Comparison of ENCODE assay signal across 8 cellular contexts in the genomic region with DNA sequence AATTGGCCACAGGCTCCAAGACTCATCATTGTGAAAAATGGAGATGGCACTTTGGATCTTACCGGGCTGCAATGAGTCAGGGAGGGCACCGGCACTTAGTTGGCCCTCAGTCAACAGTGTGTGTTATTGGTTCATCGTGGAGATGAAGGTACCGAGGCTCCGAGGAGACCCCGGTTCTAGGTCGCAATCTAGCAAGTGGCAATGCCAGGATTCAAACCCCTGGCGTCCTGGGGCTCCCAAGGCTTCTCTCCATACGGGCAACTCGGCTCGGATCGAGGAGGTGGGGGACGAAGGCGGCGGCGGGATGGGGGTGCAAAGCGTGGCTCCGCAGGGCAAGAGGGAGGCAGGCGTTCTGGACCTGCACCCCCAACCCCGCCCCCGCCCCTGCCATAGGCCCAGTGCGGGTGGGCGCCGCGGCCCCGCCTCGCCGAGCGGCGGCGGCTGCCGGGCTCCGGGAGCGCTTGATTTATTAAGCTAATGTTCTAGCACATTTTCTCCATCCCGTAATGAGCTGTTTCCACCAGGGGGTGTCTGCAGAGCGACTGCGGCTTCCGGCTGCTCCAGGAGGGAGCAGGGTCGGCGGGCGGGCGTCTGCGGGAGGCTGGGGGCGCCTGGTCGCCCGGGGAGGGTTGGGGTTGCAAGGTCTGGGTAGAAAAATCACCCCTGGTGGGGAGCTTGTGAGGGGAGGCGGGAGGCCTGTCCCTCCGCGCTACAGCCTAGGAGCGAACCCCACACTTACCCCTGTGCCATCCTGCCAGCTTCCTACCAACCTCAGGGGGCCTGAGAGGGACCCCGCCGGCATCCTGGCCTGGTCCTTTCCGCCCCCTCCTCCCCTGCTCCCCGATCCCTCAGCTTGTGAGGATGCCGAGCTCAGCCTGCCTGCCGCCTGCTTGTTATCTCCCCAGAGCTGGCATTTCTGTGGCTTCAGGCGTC. TPM values are rescaled to one million over a fixed set of nuclear protein-coding genes. Genes with fewer than 3 reads are reported as not detected.
DNase-seq lines count a peak whose midpoint lies in the region; TF ChIP-seq lines count a peak whose summit lies in the region.

No MANE protein-coding gene starts in this region.

- H3K36me3 Mint-ChIP-seq in chondrocyte (ENCODE audit: low read depth): peaks cover 2% of the 10 kb centered on the region

- H3K4me1 ChIP-seq in A673 (ENCODE audit: insufficient read depth, low read length, poor library complexity, severe bottlenecking): peaks cover 17% of the 10 kb centered on the region
- H3K4me1 ChIP-seq in Peyer's patch: peaks cover 0 to 14% (median 0%) of the 10 kb centered on the region in 4 donors
- H3K4me1 ChIP-seq in suprapubic skin: peaks cover 13% of the 10 kb centered on the region

- H3K4me1 Mint-ChIP-seq in chondrocyte (ENCODE audit: low read depth): peaks cover 12% of the 10 kb centered on the region

- no peak overlapping the region for H3K27ac Mint-ChIP-seq in chondrocyte (ENCODE audit: unreplicated experiment)

- CTCF ChIA-PET in A673 (lab: Charles Lee): interaction anchor here (0.6 to 2.4 kb wide), 5 partner anchors 9 to 1213 kb away, joined by 3 to 24 read pairs (median 6); no protein-coding TSS in a partner anchor

- peak; percentile 59 for TF ChIP-seq CTCF in A673 (conservative IDR thresholded peaks at IDR 0.05; ENCODE audit: low read depth, low read length)
- peak in 3 of 6 experiments; percentile 28 to 52 (median 50) for TF ChIP-seq CTCF in Peyer's patch (IDR thresholded peaks at IDR 0.05)
- peak; percentile 80 for TF ChIP-seq CTCF in chondrocyte (IDR thresholded peaks at IDR 0.05)
- TF ChIP-seq CTCF in suprapubic skin (IDR thresholded peaks at IDR 0.05): peak in 1 of 2 donors; percentile 47

- H3K27me3 ChIP-seq in A673 (replicated peaks; ENCODE audit: insufficient read depth, low read depth, low read length, poor library complexity) (no peaks in the 10 kb centered on the region), Peyer's patch (no peaks in the 10 kb centered on the region), suprapubic skin (peaks cover 24% of the 10 kb centered on the region)

- no peak for TF ChIP-seq POLR2A in Peyer's patch (IDR thresholded peaks at IDR 0.05)
- TF ChIP-seq POLR2A in suprapubic skin (IDR thresholded peaks at IDR 0.05): no peak

- no peak for TF ChIP-seq EP300 in suprapubic skin (IDR thresholded peaks at IDR 0.05)

- peak overlapping the region; percentile 64 for H3K4me3 Mint-ChIP-seq in chondrocyte (ENCODE audit: unreplicated experiment)

- 9% methylated on average over 14 of the region's 57 CpGs for WGBS in suprapubic skin

- H3K9me3 Mint-ChIP-seq in chondrocyte (ENCODE audit: low read depth): no peaks in the 10 kb centered on the region

- H3K27me3 Mint-ChIP-seq in chondrocyte (ENCODE audit: low read depth): peaks cover 5% of the 10 kb centered on the region

- H3K27ac ChIP-seq in A673 (ENCODE audit: low read depth, low read length, poor library complexity, severe bottlenecking): peak overlapping the region; percentile 32
- H3K27ac ChIP-seq in Peyer's patch: no peak overlapping the region
- H3K27ac ChIP-seq in suprapubic skin: no peak overlapping the region

- DNase-seq in A673 (ENCODE audit: low spot score) (peak; percentile 90), GM03348 (ENCODE audit: low spot score) (peak; percentile 79), Peyer's patch (peak in 2 of 3 donors; percentile 59 to 60), chondrocyte (ENCODE audit: low spot score) (no peak), left kidney (ENCODE audit: low read depth, low spot score) (peak; percentile 92), suprapubic skin (ENCODE audit: low spot score in 2 of 2) (no peak), mesenteric fat pad (ENCODE audit: low spot score) (no peak)
- no peak for DNase-seq in activated CD4-positive, CD25-positive, alpha-beta regulatory T cell treated with anti-CD3 and anti-CD28 coated beads, Interleukin-2, amount 50 U/mL, for 72 hours

- intact Hi-C loops in A673 (cut with micrococcal nuclease; ENCODE audit: unreplicated experiment): loop anchor here (10.0 kb wide), 1 partner anchor 295 kb away; no protein-coding TSS in a partner anchor

- no peaks in the 10 kb centered on the region for H3K36me3 ChIP-seq in A673 (ENCODE audit: insufficient read depth, low read length, poor library complexity, severe bottlenecking)
- no peaks in the 10 kb centered on the region for H3K36me3 ChIP-seq in Peyer's patch
- H3K36me3 ChIP-seq in suprapubic skin: no peaks in the 10 kb centered on the region

- POLR2A ChIA-PET in A673 (lab: Charles Lee; ENCODE audit: low non-redundant PET): interaction anchor here (0.6 kb wide), 1 partner anchor 46 kb away, joined by 4 read pairs; no protein-coding TSS in a partner anchor

- no peaks in the 10 kb centered on the region for H3K9me3 ChIP-seq in A673 (ENCODE audit: low read depth, low read length, poor library complexity, severe bottlenecking)
- peaks cover 0 to 6% (median 0%) of the 10 kb centered on the region in 4 donors for H3K9me3 ChIP-seq in Peyer's patch
- H3K9me3 ChIP-seq in suprapubic skin: no peaks in the 10 kb centered on the region

- H3K4me3 ChIP-seq in A673 (ENCODE audit: low read depth, low read length, poor library complexity, severe bottlenecking) (peak overlapping the region; percentile 46), Peyer's patch (peak overlapping the region; percentile 16 to 47 (median 37)), suprapubic skin (peak overlapping the region; percentile 44)

- BruUV-seq in A673 (replicated peaks; lab: Mats Ljungman, UMichigan): no TSS peak

RNA-seq across cellular contexts. Expression of gene ACOT11, which starts 48.7 kb away (rescaled TPM):
- total RNA-seq in A673 (2021) (5.5 and 5.6 TPM in 2 replicates), Peyer's patch (100 to 1,000 TPM in 2 of 4 donors, 10 to 100 TPM in 2; 41.3 to 200 (median 119) TPM), chondrocyte (0.25 to 0.56 TPM (median 0.41 TPM) in 3 replicates), suprapubic skin (1 to 10 TPM; 4.7 to 8.5 (median 6.9) TPM), mesenteric fat pad (3.6 TPM)

Comparison
In these comparisons a context has a peak if more than half of its experiments do, and no peak if none do; other contexts are left out.
1. DNase-seq: peak in A673 (single experiment), GM03348 (single experiment), Peyer's patch (2 of 3) and left kidney (single experiment); none in chondrocyte (single experiment), suprapubic skin (0 of 2), mesenteric fat pad (single experiment) and activated CD4-positive, CD25-positive, alpha-beta regulatory T cell treated with anti-CD3 and anti-CD28 coated beads, Interleukin-2, amount 50 U/mL, for 72 hours (single experiment).
2. Peak in every context shown above with its lines, with median percentiles within 50 percentile points of each other: H3K4me3 ChIP-seq.